ENCODE assay signal across 8 cellular contexts in the genomic region with DNA sequence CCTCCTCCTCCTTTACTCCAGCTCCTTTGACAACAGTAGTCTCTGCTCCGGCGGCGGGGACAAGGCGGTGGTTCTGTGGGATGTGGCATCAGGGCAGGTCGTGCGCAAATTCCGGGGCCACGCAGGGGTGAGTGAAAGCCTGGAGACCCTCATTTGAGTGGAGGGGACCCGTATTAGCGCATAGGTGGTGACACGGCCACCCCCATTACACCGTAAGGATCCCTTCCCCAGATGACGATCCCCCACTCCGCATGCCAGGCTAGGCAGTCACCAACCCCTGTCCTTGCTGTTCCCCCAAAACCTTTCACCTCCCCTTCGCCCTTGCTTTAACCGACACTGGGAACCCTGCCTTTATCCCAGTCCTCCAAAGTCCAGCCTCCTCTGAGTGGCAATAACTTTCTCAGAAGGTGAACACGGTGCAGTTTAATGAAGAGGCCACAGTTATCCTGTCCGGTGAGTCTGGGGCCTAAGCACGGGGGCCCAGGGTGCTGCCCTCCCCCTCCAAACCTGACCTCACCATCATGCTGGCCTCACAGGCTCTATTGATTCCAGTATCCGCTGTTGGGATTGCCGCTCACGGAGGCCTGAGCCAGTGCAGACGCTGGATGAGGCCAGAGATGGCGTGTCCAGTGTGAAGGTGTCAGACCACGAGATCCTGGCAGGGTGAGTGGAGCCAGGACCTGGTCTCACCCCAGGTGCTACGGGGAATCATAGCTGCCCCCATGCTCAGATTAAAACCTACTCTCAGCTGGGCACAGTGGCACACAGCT. TPM values are rescaled to one million over a fixed set of nuclear protein-coding genes. Genes with fewer than 3 reads are reported as not detected.
DNase-seq lines count a peak whose midpoint lies in the region; ATAC-seq, FAIRE-seq and TF ChIP-seq lines count a peak whose summit lies in the region.

No MANE protein-coding gene starts in this region.

- intact Hi-C loops in Calu3 (cut with micrococcal nuclease; ENCODE audit: unreplicated experiment) (loop anchor here (5.0 kb wide), 1 partner anchor 173 kb away; no protein-coding TSS in a partner anchor), pancreas (cut with DNase I) (loop anchor here in 2 of 3 donors (5.0 to 10.0 kb wide), 2 partner anchors 103 to 106 kb away; no protein-coding TSS in a partner anchor)

- DNase-seq in Calu3: no peak
- DNase-seq in RKO (ENCODE audit: low spot score): peak; percentile 51
- no peak for DNase-seq in pancreas
- no peak for DNase-seq in SW480 (ENCODE audit: low spot score)
- no peak for DNase-seq in NCI-H748 (lab: John Stamatoyannopoulos, UW; ENCODE audit: unreplicated experiment)
- no peak for DNase-seq in NCI-H2196 treated with DMSO at 0.1 percent for 48 hours (lab: John Stamatoyannopoulos, UW; ENCODE audit: unreplicated experiment)

- H3K27me3 ChIP-seq in esophagus (ENCODE audit: control insufficient read depth in 1 of 2, insufficient read depth in 2 of 2, low read length in 2 of 2): no peaks in the 10 kb centered on the region
- H3K27me3 ChIP-seq in pancreas: no peaks in the 10 kb centered on the region

- H3K4me3 ChIP-seq in esophagus (ENCODE audit: low read depth in 1 of 2, low read length in 2 of 2): peak overlapping the region; percentile 75 to 90
- H3K4me3 ChIP-seq in pancreas: peak overlapping the region; percentile 76 to 96 (median 94)

- ATAC-seq in pancreas (no peak), GM18519 (IDR thresholded peaks at IDR 0.05; ENCODE audit: low FRiP score, unreplicated experiment) (no peak)

- no peaks in the 10 kb centered on the region for H3K9me3 Mint-ChIP-seq in Calu3 (ENCODE audit: low read depth, unreplicated experiment)

- H3K4me1 Mint-ChIP-seq in Calu3 (ENCODE audit: low read depth, unreplicated experiment): peaks cover 8% of the 10 kb centered on the region

- H3K36me3 ChIP-seq in esophagus (ENCODE audit: control insufficient read depth in 2 of 2, insufficient read depth in 2 of 2, low read length in 1 of 2): peaks cover 7 to 20% of the 10 kb centered on the region in 2 donors
- H3K36me3 ChIP-seq in pancreas: peaks cover 3 to 16% (median 5%) of the 10 kb centered on the region in 3 donors

- peak overlapping the region; percentile 95 for H3K27ac Mint-ChIP-seq in Calu3 (ENCODE audit: unreplicated experiment)

- CTCF ChIA-PET in Calu3 (lab: Charles Lee): interaction anchor here (0.6 kb wide), 1 partner anchor 521 kb away, joined by 6 read pairs; no protein-coding TSS in a partner anchor

- no peak for FAIRE-seq in pancreas (lab: Jason Lieb, UNC)

- peak overlapping the region; percentile 88 for H3K4me3 Mint-ChIP-seq in Calu3 (ENCODE audit: low read depth, unreplicated experiment)

- TF ChIP-seq CTCF in Calu3 (IDR thresholded peaks at IDR 0.05; ENCODE audit: unreplicated experiment) (no peak), pancreas (IDR thresholded peaks at IDR 0.05) (no peak)

- H3K27ac ChIP-seq in esophagus (ENCODE audit: low read depth in 2 of 2, low read length in 1 of 2) (peak overlapping the region; percentile 95 to 96), pancreas (peak overlapping the region in 2 of 4 donors; percentile 92 to 95)

- whole genome bisulfite sequencing in esophagus, 2 donors: 36 to 37% methylated on average over 25 to 26 of the region's 26 CpGs
- 27 to 33% methylated on average over 25 to 26 of the region's 26 CpGs for WGBS in pancreas, 2 donors

- no peaks in the 10 kb centered on the region for H3K9me3 ChIP-seq in esophagus (ENCODE audit: control insufficient read depth in 2 of 2, insufficient read depth in 1 of 2, low read depth in 1 of 2, low read length in 1 of 2)
- no peaks in the 10 kb centered on the region for H3K9me3 ChIP-seq in pancreas

- BruUV-seq in Calu3 (replicated peaks; lab: Mats Ljungman, UMichigan): no TSS peak

- H3K4me1 ChIP-seq in esophagus (ENCODE audit: control insufficient read depth in 2 of 2, insufficient read depth in 2 of 2, low read length in 1 of 2) (peaks cover 21 to 25% of the 10 kb centered on the region in 2 donors), pancreas (peaks cover 4 to 29% (median 7%) of the 10 kb centered on the region in 3 donors)

- H3K27me3 Mint-ChIP-seq in Calu3 (ENCODE audit: unreplicated experiment): no peaks in the 10 kb centered on the region

- peaks cover 66% of the 10 kb centered on the region for H3K36me3 Mint-ChIP-seq in Calu3 (ENCODE audit: insufficient read depth, unreplicated experiment)

RNA-seq across cellular contexts. Expression of a gene that starts 3.7 kb away (rescaled TPM):
- 10.1 and 10.8 TPM in 2 replicates for total RNA-seq in Calu3 (2022)
- 10 to 100 TPM in 1 of 2 donors, 1 to 10 TPM in 1; 8.9 to 14.4 TPM for polyA plus RNA-seq in esophagus
- total RNA-seq in pancreas: 1 to 10 TPM; 3.5 to 8.8 (median 5.7) TPM
- polyA plus RNA-seq in pancreas: 10 to 100 TPM; 25.6 to 28.1 TPM

RNA-seq across cellular contexts. Expression of a gene that starts 3.8 kb away (rescaled TPM):
- total RNA-seq in Calu3 (2022) (76.9 and 84.4 TPM in 2 replicates), pancreas (10 to 100 TPM; 33.2 to 92.8 (median 59.2) TPM)
- polyA plus RNA-seq in esophagus (10 to 100 TPM; 22.6 to 26.6 TPM), pancreas (10 to 100 TPM; 30.2 to 48.2 TPM)

RNA-seq across cellular contexts. Expression of a gene that starts 11.3 kb away (rescaled TPM):
- total RNA-seq in Calu3 (2022): 57.6 and 69.1 TPM in 2 replicates
- 10 to 100 TPM; 45.5 to 51.3 TPM for polyA plus RNA-seq in esophagus
- total RNA-seq in pancreas: 10 to 100 TPM; 36.0 to 53.2 (median 47.7) TPM
- 10 to 100 TPM; 78.8 to 85.7 TPM for polyA plus RNA-seq in pancreas

RNA-seq across cellular contexts. Expression of a gene that starts 17.5 kb away (rescaled TPM):
- total RNA-seq in Calu3 (2022): not detected in 2 replicates
- polyA plus RNA-seq in esophagus: not detected
- total RNA-seq in pancreas: not detected
- polyA plus RNA-seq in pancreas: not detected

RNA-seq across cellular contexts. Expression of a gene that starts 26.1 kb away (rescaled TPM):
- total RNA-seq in Calu3 (2022): 6.7 and 7.1 TPM in 2 replicates
- 10 to 100 TPM in 1 of 2 donors, 1 to 10 TPM in 1; 5.0 to 12.3 TPM for polyA plus RNA-seq in esophagus
- 1 to 10 TPM; 3.1 to 5.0 (median 4.2) TPM for total RNA-seq in pancreas
- polyA plus RNA-seq in pancreas: 1 to 10 TPM; 5.6 to 8.5 TPM
